9 cellular contexts compared by ENCODE assay signal in the genomic region with DNA sequence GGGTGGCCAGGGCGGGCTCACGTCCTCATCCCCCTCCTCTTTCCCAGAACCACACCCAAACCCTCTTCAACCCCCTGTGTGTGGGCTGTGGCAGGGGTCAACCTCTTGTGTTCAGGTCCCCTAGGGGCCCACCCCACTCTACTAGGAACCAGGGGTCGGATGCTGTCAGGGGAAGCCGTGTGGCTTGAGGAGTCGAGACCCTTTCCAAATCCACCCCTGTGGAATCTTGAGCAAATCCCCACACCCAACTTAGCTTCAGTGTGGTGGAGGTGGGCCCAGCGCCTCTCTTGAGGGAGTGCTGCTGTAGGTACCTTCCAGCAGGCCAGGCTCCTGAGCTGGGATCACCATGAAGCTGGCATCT.
DNase-seq lines count a peak whose midpoint lies in the region; ATAC-seq and TF ChIP-seq lines count a peak whose summit lies in the region.
"Had no signal": no experiment of that assay in that cellular context is flagged by ENCODE, and none has a peak within 500 bp of the region (broad histone marks: within the 10 kb centered on the region; RNA-seq: fewer than 3 reads in every experiment).

No MANE protein-coding gene starts in this region.

- no peaks in the 10 kb centered on the region for H4K20me1 ChIP-seq in hepatocyte (ENCODE audit: insufficient read depth, poor library complexity, severe bottlenecking)

- H3K9me3 Mint-ChIP-seq in activated CD4-positive, alpha-beta T cell treated with anti-CD3 and anti-CD28 coated beads, Interleukin-2, amount 10 ng/mL, durations not matched to agents 24 days and 14 days: peaks cover 4% of the 10 kb centered on the region
- H3K9me3 Mint-ChIP-seq in T-cell: no peaks in the 10 kb centered on the region
- H3K9me3 Mint-ChIP-seq in stimulated activated naive B cell treated with anti-CD40 and anti-IgM and Interleukin-4, amounts not matched to agents 10 μg/mL and 1 μg/mL and 100 μg/mL, for 72 hours: peaks cover 2 to 4% of the 10 kb centered on the region in 2 donors
- H3K9me3 Mint-ChIP-seq: brain had no signal

- DNase-seq in activated CD4-positive, alpha-beta T cell treated with anti-CD3 and anti-CD28 coated beads, Interleukin-2, amount 10 ng/mL, durations not matched to agents 24 days and 14 days: no peak
- DNase-seq in activated CD4-positive, alpha-beta T cell treated with anti-CD3 and anti-CD28 coated beads for 4 hours: no peak
- DNase-seq in T-cell: no peak
- DNase-seq in hepatocyte (ENCODE audit: low spot score): no peak
- DNase-seq in stimulated activated naive B cell treated with anti-CD40 and anti-IgM and Interleukin-4, amounts not matched to agents 10 μg/mL and 1 μg/mL and 100 μg/mL, for 72 hours: no peak
- DNase-seq in midbrain (lab: John Stamatoyannopoulos, UW): no peak

- ATAC-seq in T-cell (replicated peaks in 1 of 4): no peak
- ATAC-seq in stimulated activated naive B cell treated with anti-CD40 and anti-IgM and Interleukin-4, amounts not matched to agents 10 μg/mL and 1 μg/mL and 100 μg/mL, for 72 hours (replicated peaks): no peak
- ATAC-seq in HG03045 (IDR thresholded peaks at IDR 0.05; ENCODE audit: unreplicated experiment): no peak
- ATAC-seq in GM18519 (IDR thresholded peaks at IDR 0.05; ENCODE audit: low FRiP score, unreplicated experiment): no peak

- H3K79me2 ChIP-seq in hepatocyte: no peaks in the 10 kb centered on the region

- H3K4me1 Mint-ChIP-seq in activated CD4-positive, alpha-beta T cell treated with anti-CD3 and anti-CD28 coated beads, Interleukin-2, amount 10 ng/mL, durations not matched to agents 24 days and 14 days: peaks cover 54% of the 10 kb centered on the region
- peaks cover 61 to 67% (median 65%) of the 10 kb centered on the region in 3 donors for H3K4me1 Mint-ChIP-seq in T-cell
- peaks cover 18 to 42% of the 10 kb centered on the region in 2 donors for H3K4me1 Mint-ChIP-seq in stimulated activated naive B cell treated with anti-CD40 and anti-IgM and Interleukin-4, amounts not matched to agents 10 μg/mL and 1 μg/mL and 100 μg/mL, for 72 hours

- peak overlapping the region; percentile 87 for H3K4me2 ChIP-seq in hepatocyte

- H3K27ac ChIP-seq in hepatocyte: no peak overlapping the region

- no peaks in the 10 kb centered on the region for H3K9me2 ChIP-seq in hepatocyte (replicated peaks; ENCODE audit: insufficient read depth)

- TF ChIP-seq CTCF in hepatocyte (IDR thresholded peaks at IDR 0.05; ENCODE audit: poor library complexity): no peak

- intact Hi-C loops in activated CD4-positive, alpha-beta T cell treated with anti-CD3 and anti-CD28 coated beads, Interleukin-2, amount 10 ng/mL, durations not matched to agents 24 days and 14 days (cut with micrococcal nuclease): loop anchor here (2.0 to 10.0 kb wide), 3 partner anchors 46 to 226 kb away; a partner anchor contains a TSS

- no peaks in the 10 kb centered on the region for H3K27me3 Mint-ChIP-seq in activated CD4-positive, alpha-beta T cell treated with anti-CD3 and anti-CD28 coated beads, Interleukin-2, amount 10 ng/mL, durations not matched to agents 24 days and 14 days
- H3K27me3 Mint-ChIP-seq in T-cell: peaks cover 0 to 3% of the 10 kb centered on the region in 2 donors
- H3K27me3 Mint-ChIP-seq in stimulated activated naive B cell treated with anti-CD40 and anti-IgM and Interleukin-4, amounts not matched to agents 10 μg/mL and 1 μg/mL and 100 μg/mL, for 72 hours: peaks cover 10 to 15% of the 10 kb centered on the region in 2 donors

- POLR2A ChIA-PET in T-cell (lab: Charles Lee): no interaction called here

- no peak overlapping the region for H3K4me3 ChIP-seq in hepatocyte

- H3K4me3 Mint-ChIP-seq in activated CD4-positive, alpha-beta T cell treated with anti-CD3 and anti-CD28 coated beads, Interleukin-2, amount 10 ng/mL, durations not matched to agents 24 days and 14 days: peak overlapping the region; percentile 80
- peak overlapping the region; percentile 77 to 81 (median 78) for H3K4me3 Mint-ChIP-seq in T-cell
- peak overlapping the region; percentile 86 to 87 for H3K4me3 Mint-ChIP-seq in stimulated activated naive B cell treated with anti-CD40 and anti-IgM and Interleukin-4, amounts not matched to agents 10 μg/mL and 1 μg/mL and 100 μg/mL, for 72 hours

- peak overlapping the region; percentile 91 for H3K27ac Mint-ChIP-seq in activated CD4-positive, alpha-beta T cell treated with anti-CD3 and anti-CD28 coated beads, Interleukin-2, amount 10 ng/mL, durations not matched to agents 24 days and 14 days
- peak overlapping the region; percentile 91 to 94 for H3K27ac Mint-ChIP-seq in T-cell
- H3K27ac Mint-ChIP-seq in stimulated activated naive B cell treated with anti-CD40 and anti-IgM and Interleukin-4, amounts not matched to agents 10 μg/mL and 1 μg/mL and 100 μg/mL, for 72 hours: peak overlapping the region; percentile 95

- peaks cover 16% of the 10 kb centered on the region for H3K27me3 ChIP-seq in hepatocyte

- peaks cover 4% of the 10 kb centered on the region for H3K4me1 ChIP-seq in hepatocyte (ENCODE audit: insufficient read depth)

- H3K36me3 ChIP-seq in hepatocyte (replicated peaks; ENCODE audit: insufficient read depth, low read depth): no peaks in the 10 kb centered on the region

- no peaks in the 10 kb centered on the region for H3K9me3 ChIP-seq in hepatocyte (ENCODE audit: low read depth)

- 94% methylated on average over 5 of the region's 6 CpGs for WGBS in hepatocyte (ENCODE audit: low lambda C conversion rate, missing lambda C conversion rate)

- H3K36me3 Mint-ChIP-seq in activated CD4-positive, alpha-beta T cell treated with anti-CD3 and anti-CD28 coated beads, Interleukin-2, amount 10 ng/mL, durations not matched to agents 24 days and 14 days (ENCODE audit: low read depth): peaks cover 7% of the 10 kb centered on the region
- no peaks in the 10 kb centered on the region for H3K36me3 Mint-ChIP-seq in T-cell
- peaks cover 3 to 8% of the 10 kb centered on the region in 2 donors for H3K36me3 Mint-ChIP-seq in stimulated activated naive B cell treated with anti-CD40 and anti-IgM and Interleukin-4, amounts not matched to agents 10 μg/mL and 1 μg/mL and 100 μg/mL, for 72 hours
- H3K36me3 Mint-ChIP-seq: brain had no signal

- CTCF ChIA-PET in T-cell (lab: Charles Lee): interaction anchor here (0.6 to 1.2 kb wide), 2 partner anchors 33 to 647 kb away, joined by 3 to 5 read pairs; no protein-coding TSS in a partner anchor

- peak overlapping the region; percentile 76 for H2AFZ ChIP-seq in hepatocyte
